Comparison of ENCODE assay signal across 1 cellular context in the genomic region with DNA sequence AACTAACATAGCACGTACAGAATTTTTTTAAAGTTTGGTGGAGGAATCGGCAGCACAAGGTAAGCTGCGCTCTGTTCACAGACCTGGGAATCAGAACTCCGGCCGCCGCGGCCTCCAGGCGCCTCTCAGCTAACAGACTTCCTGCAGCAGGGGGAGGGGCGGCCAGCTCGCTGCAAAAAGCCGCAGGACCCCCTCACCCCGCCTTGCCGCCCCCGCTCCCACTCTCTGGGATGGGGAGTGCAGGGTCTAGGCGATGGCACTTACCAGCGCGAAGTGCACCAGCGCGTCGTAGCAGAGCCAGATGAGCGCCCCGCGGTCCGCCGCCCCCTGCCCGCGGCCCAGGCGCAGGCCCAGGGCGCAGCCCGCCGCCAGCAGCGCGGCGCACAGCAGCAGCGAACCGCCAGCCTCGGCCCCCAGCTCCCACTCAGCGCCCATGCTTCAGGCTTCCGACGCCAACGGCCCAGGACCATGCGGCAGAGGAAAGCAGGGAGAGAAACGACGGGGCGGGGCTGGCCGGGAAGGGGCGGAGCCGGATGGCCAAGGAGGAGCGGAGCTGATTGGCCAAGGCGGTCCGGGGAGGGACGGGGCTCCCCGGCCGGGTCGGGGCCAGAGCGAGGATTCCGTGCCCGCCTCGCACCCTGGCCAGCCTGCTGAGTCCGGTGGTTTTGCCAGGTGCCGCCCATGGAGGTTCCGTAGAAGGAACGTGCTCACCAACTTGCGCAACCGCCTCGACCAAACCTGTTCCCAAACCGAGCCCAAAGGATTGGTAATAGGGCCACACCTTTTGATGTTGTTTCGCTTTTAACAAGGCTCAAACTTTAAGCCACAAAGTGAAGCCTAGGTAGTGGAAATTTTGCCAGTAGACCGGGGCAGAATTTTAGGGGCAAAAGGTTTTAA.
TF ChIP-seq lines count a peak whose summit lies in the region.

A gene (minus strand): TSS at position 497 of the 897 bp plus-strand sequence. CDS start 62 bp downstream, at position 435.

TF ChIP-seq in HepG2, 621 proteins besides CTCF, POLR2A, EP300 and RAD21 (continued from another document and continues in another):
- TF ChIP-seq, protein P1, sequence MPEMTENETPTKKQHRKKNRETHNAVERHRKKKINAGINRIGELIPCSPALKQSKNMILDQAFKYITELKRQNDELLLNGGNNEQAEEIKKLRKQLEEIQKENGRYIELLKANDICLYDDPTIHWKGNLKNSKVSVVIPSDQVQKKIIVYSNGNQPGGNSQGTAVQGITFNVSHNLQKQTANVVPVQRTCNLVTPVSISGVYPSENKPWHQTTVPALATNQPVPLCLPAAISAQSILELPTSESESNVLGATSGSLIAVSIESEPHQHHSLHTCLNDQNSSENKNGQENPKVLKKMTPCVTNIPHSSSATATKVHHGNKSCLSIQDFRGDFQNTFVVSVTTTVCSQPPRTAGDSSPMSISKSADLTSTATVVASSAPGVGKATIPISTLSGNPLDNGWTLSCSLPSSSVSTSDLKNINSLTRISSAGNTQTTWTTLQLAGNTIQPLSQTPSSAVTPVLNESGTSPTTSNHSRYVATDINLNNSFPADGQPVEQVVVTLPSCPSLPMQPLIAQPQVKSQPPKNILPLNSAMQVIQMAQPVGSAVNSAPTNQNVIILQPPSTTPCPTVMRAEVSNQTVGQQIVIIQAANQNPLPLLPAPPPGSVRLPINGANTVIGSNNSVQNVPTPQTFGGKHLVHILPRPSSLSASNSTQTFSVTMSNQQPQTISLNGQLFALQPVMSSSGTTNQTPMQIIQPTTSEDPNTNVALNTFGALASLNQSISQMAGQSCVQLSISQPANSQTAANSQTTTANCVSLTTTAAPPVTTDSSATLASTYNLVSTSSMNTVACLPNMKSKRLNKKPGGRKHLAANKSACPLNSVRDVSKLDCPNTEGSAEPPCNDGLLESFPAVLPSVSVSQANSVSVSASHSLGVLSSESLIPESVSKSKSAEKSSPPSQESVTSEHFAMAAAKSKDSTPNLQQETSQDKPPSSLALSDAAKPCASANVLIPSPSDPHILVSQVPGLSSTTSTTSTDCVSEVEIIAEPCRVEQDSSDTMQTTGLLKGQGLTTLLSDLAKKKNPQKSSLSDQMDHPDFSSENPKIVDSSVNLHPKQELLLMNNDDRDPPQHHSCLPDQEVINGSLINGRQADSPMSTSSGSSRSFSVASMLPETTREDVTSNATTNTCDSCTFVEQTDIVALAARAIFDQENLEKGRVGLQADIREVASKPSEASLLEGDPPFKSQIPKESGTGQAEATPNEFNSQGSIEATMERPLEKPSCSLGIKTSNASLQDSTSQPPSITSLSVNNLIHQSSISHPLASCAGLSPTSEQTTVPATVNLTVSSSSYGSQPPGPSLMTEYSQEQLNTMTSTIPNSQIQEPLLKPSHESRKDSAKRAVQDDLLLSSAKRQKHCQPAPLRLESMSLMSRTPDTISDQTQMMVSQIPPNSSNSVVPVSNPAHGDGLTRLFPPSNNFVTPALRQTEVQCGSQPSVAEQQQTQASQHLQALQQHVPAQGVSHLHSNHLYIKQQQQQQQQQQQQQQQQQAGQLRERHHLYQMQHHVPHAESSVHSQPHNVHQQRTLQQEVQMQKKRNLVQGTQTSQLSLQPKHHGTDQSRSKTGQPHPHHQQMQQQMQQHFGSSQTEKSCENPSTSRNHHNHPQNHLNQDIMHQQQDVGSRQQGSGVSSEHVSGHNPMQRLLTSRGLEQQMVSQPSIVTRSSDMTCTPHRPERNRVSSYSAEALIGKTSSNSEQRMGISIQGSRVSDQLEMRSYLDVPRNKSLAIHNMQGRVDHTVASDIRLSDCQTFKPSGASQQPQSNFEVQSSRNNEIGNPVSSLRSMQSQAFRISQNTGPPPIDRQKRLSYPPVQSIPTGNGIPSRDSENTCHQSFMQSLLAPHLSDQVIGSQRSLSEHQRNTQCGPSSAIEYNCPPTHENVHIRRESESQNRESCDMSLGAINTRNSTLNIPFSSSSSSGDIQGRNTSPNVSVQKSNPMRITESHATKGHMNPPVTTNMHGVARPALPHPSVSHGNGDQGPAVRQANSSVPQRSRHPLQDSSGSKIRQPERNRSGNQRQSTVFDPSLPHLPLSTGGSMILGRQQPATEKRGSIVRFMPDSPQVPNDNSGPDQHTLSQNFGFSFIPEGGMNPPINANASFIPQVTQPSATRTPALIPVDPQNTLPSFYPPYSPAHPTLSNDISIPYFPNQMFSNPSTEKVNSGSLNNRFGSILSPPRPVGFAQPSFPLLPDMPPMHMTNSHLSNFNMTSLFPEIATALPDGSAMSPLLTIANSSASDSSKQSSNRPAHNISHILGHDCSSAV (CRISPR knock-in tag; IDR thresholded peaks at IDR 0.05; ENCODE audit: borderline replicate concordance): no peak
- TF ChIP-seq HOXD1 (CRISPR knock-in tag; IDR thresholded peaks at IDR 0.05) (peak; percentile 80), MTA1 (CRISPR knock-in tag; IDR thresholded peaks at IDR 0.05; ENCODE audit: borderline replicate concordance) (no peak), ZNF773 (CRISPR knock-in tag; IDR thresholded peaks at IDR 0.05; ENCODE audit: borderline replicate concordance) (no peak), SKI (IDR thresholded peaks at IDR 0.05; ENCODE audit: partially characterized antibody) (no peak), RFXAP (CRISPR knock-in tag; IDR thresholded peaks at IDR 0.05; ENCODE audit: borderline replicate concordance) (peak; percentile 84; the same call in 1 of the 2 replicates), ZNF17 (CRISPR knock-in tag; IDR thresholded peaks at IDR 0.05) (no peak), FOSL2 (CRISPR knock-in tag; IDR thresholded peaks at IDR 0.05) (no peak; the same call in none of the 2 replicates), MEIS1 (CRISPR knock-in tag; IDR thresholded peaks at IDR 0.05; ENCODE audit: borderline replicate concordance) (peak; percentile 65; the same call in 1 of the 2 replicates), FOXM1 (CRISPR knock-in tag; IDR thresholded peaks at IDR 0.05) (no peak), GPN1 (CRISPR knock-in tag; IDR thresholded peaks at IDR 0.05; ENCODE audit: borderline replicate concordance) (no peak), SNAPC2 (CRISPR knock-in tag; IDR thresholded peaks at IDR 0.05) (no peak), NFIB (CRISPR knock-in tag; IDR thresholded peaks at IDR 0.05; ENCODE audit: borderline replicate concordance) (no peak), NFE2L1 (CRISPR knock-in tag; IDR thresholded peaks at IDR 0.05; ENCODE audit: borderline replicate concordance) (no peak; the same call in 1 of the 2 replicates), ZSCAN21 (CRISPR knock-in tag; IDR thresholded peaks at IDR 0.05; ENCODE audit: borderline replicate concordance) (peak; percentile 96), KDM3A (CRISPR knock-in tag; IDR thresholded peaks at IDR 0.05; ENCODE audit: low read depth) (peak; percentile 61; the same call in 1 of the 2 replicates), GLI4 (CRISPR knock-in tag; IDR thresholded peaks at IDR 0.05; ENCODE audit: borderline replicate concordance) (no peak), ZNF225 (CRISPR knock-in tag; IDR thresholded peaks at IDR 0.05) (0 out of 2 replicates have a peak, but pooled peaks have one; percentile 26), ZNF558 (CRISPR knock-in tag; IDR thresholded peaks at IDR 0.05; ENCODE audit: borderline replicate concordance) (peak; percentile 94; the same call in 1 of the 2 replicates), THAP11 (CRISPR knock-in tag; IDR thresholded peaks at IDR 0.05) (peak; percentile 50; the same call in 1 of the 2 replicates), TEAD3 (CRISPR knock-in tag; optimal IDR thresholded peaks at IDR 0.05; ENCODE audit: borderline replicate concordance) (peak; percentile 17), CBFB (CRISPR knock-in tag; IDR thresholded peaks at IDR 0.05) (peak; percentile 60; the same call in 1 of the 2 replicates), ZNF557 (CRISPR knock-in tag; IDR thresholded peaks at IDR 0.05) (no peak; the same call in 1 of the 2 replicates), SOX13 (IDR thresholded peaks at IDR 0.05) (no peak), SOX13 (CRISPR knock-in tag; conservative IDR thresholded peaks at IDR 0.05 in 1 of 2, IDR thresholded peaks at IDR 0.05 in 1 of 2) (peak in 1 of 2 experiments; percentile 39; a peak in 1 of 4 replicates), ZNF629 (CRISPR knock-in tag; conservative IDR thresholded peaks at IDR 0.05) (peak; percentile 37)
- TF ChIP-seq, protein P2, sequence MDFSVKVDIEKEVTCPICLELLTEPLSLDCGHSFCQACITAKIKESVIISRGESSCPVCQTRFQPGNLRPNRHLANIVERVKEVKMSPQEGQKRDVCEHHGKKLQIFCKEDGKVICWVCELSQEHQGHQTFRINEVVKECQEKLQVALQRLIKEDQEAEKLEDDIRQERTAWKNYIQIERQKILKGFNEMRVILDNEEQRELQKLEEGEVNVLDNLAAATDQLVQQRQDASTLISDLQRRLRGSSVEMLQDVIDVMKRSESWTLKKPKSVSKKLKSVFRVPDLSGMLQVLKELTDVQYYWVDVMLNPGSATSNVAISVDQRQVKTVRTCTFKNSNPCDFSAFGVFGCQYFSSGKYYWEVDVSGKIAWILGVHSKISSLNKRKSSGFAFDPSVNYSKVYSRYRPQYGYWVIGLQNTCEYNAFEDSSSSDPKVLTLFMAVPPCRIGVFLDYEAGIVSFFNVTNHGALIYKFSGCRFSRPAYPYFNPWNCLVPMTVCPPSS (IDR thresholded peaks at IDR 0.05): no peak
- TF ChIP-seq, protein P3, sequence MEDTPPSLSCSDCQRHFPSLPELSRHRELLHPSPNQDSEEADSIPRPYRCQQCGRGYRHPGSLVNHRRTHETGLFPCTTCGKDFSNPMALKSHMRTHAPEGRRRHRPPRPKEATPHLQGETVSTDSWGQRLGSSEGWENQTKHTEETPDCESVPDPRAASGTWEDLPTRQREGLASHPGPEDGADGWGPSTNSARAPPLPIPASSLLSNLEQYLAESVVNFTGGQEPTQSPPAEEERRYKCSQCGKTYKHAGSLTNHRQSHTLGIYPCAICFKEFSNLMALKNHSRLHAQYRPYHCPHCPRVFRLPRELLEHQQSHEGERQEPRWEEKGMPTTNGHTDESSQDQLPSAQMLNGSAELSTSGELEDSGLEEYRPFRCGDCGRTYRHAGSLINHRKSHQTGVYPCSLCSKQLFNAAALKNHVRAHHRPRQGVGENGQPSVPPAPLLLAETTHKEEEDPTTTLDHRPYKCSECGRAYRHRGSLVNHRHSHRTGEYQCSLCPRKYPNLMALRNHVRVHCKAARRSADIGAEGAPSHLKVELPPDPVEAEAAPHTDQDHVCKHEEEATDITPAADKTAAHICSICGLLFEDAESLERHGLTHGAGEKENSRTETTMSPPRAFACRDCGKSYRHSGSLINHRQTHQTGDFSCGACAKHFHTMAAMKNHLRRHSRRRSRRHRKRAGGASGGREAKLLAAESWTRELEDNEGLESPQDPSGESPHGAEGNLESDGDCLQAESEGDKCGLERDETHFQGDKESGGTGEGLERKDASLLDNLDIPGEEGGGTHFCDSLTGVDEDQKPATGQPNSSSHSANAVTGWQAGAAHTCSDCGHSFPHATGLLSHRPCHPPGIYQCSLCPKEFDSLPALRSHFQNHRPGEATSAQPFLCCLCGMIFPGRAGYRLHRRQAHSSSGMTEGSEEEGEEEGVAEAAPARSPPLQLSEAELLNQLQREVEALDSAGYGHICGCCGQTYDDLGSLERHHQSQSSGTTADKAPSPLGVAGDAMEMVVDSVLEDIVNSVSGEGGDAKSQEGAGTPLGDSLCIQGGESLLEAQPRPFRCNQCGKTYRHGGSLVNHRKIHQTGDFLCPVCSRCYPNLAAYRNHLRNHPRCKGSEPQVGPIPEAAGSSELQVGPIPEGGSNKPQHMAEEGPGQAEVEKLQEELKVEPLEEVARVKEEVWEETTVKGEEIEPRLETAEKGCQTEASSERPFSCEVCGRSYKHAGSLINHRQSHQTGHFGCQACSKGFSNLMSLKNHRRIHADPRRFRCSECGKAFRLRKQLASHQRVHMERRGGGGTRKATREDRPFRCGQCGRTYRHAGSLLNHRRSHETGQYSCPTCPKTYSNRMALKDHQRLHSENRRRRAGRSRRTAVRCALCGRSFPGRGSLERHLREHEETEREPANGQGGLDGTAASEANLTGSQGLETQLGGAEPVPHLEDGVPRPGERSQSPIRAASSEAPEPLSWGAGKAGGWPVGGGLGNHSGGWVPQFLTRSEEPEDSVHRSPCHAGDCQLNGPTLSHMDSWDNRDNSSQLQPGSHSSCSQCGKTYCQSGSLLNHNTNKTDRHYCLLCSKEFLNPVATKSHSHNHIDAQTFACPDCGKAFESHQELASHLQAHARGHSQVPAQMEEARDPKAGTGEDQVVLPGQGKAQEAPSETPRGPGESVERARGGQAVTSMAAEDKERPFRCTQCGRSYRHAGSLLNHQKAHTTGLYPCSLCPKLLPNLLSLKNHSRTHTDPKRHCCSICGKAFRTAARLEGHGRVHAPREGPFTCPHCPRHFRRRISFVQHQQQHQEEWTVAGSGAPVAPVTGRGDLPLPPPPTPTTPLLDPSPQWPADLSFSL (CRISPR knock-in tag; IDR thresholded peaks at IDR 0.05): no peak
- TF ChIP-seq, protein P4, sequence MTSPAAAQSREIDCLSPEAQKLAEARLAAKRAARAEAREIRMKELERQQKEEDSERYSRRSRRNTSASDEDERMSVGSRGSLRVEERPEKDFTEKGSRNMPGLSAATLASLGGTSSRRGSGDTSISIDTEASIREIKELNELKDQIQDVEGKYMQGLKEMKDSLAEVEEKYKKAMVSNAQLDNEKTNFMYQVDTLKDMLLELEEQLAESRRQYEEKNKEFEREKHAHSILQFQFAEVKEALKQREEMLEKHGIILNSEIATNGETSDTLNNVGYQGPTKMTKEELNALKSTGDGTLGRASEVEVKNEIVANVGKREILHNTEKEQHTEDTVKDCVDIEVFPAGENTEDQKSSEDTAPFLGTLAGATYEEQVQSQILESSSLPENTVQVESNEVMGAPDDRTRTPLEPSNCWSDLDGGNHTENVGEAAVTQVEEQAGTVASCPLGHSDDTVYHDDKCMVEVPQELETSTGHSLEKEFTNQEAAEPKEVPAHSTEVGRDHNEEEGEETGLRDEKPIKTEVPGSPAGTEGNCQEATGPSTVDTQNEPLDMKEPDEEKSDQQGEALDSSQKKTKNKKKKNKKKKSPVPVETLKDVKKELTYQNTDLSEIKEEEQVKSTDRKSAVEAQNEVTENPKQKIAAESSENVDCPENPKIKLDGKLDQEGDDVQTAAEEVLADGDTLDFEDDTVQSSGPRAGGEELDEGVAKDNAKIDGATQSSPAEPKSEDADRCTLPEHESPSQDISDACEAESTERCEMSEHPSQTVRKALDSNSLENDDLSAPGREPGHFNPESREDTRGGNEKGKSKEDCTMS (CRISPR knock-in tag; conservative IDR thresholded peaks at IDR 0.05): no peak
- TF ChIP-seq, protein P5, sequence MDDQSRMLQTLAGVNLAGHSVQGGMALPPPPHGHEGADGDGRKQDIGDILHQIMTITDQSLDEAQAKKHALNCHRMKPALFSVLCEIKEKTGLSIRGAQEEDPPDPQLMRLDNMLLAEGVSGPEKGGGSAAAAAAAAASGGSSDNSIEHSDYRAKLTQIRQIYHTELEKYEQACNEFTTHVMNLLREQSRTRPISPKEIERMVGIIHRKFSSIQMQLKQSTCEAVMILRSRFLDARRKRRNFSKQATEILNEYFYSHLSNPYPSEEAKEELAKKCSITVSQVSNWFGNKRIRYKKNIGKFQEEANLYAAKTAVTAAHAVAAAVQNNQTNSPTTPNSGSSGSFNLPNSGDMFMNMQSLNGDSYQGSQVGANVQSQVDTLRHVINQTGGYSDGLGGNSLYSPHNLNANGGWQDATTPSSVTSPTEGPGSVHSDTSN (CRISPR knock-in tag; IDR thresholded peaks at IDR 0.05; ENCODE audit: borderline replicate concordance): no peak
- TF ChIP-seq, protein P6, sequence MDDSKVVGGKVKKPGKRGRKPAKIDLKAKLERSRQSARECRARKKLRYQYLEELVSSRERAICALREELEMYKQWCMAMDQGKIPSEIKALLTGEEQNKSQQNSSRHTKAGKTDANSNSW (CRISPR knock-in tag; IDR thresholded peaks at IDR 0.05; ENCODE audit: borderline replicate concordance): no peak; the same call in 1 of the 2 replicates
